ENCODE assay signal across 9 cellular contexts in the genomic region with DNA sequence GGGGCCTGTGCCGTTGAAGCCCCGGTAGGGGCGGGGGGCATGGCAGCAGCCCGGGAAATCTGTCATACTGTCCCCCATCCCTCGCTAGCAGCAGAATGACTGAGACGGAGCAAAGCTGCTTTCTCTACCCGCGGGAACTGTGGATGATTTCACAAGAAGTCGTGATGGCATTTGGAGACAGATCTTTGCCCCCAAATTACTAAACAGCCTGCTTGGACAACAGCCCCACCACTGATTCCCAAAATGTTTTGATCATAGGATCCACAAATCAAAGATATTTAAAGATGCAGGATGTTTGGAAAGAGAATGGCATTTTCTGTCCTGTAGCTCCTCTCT.
A peak's percentile ranks its signal among the peaks of the same experiment; 100 is the strongest.
DNase-seq lines count a peak whose midpoint lies in the region; ATAC-seq, FAIRE-seq and TF ChIP-seq lines count a peak whose summit lies in the region.
"Had no signal": no experiment of that assay in that cellular context is flagged by ENCODE, and none has a peak within 500 bp of the region (broad histone marks: within the 10 kb centered on the region; RNA-seq: fewer than 3 reads in every experiment).

No MANE protein-coding gene starts in this region.

- H3K4me3 ChIP-seq in RWPE2 (ENCODE audit: severe bottlenecking) (peak overlapping the region; percentile 49), ectodermal cell (ENCODE audit: insufficient read depth, low read depth, low read length) (peak overlapping the region; percentile 51), subcutaneous abdominal adipose tissue (ENCODE audit: low read depth in 1 of 5, low read length in 5 of 5) (peak overlapping the region; percentile 78 to 95 (median 82))

- 4 to 5% methylated on average over 9 of the region's 9 CpGs for WGBS in ectodermal cell, 2 experiments

- H3K4me1 ChIP-seq in RWPE2 (ENCODE audit: insufficient read depth, poor library complexity, severe bottlenecking) (peaks cover 20% of the 10 kb centered on the region), ectodermal cell (ENCODE audit: control insufficient read depth, insufficient read depth, low read length) (peaks cover 7% of the 10 kb centered on the region), subcutaneous abdominal adipose tissue (ENCODE audit: control insufficient read depth in 5 of 5, insufficient read depth in 5 of 5, low read length in 5 of 5) (peaks cover 4 to 46% (median 26%) of the 10 kb centered on the region in 5 donors)

- ATAC-seq in RWPE2 (ENCODE audit: low read depth) = no peak; the same call in 2 of the 3 replicates
- ATAC-seq in GM19463 (IDR thresholded peaks at IDR 0.05; ENCODE audit: unreplicated experiment) = no peak

- peak; percentile 38 for TF ChIP-seq CTCF in RWPE2 (IDR thresholded peaks at IDR 0.05; ENCODE audit: poor library complexity, severe bottlenecking)

- no peaks in the 10 kb centered on the region for H3K27me3 ChIP-seq in RWPE2 (ENCODE audit: insufficient read depth, poor library complexity, severe bottlenecking)
- peaks cover 32% of the 10 kb centered on the region for H3K27me3 ChIP-seq in ectodermal cell (ENCODE audit: control insufficient read depth, insufficient read depth, low read length, poor library complexity, severe bottlenecking)
- H3K27me3 ChIP-seq in subcutaneous abdominal adipose tissue (ENCODE audit: control insufficient read depth in 5 of 5, insufficient read depth in 4 of 5, low read length in 5 of 5) = no peaks in the 10 kb centered on the region

- H3K27ac ChIP-seq in RWPE2 (ENCODE audit: poor library complexity, severe bottlenecking) (peak overlapping the region; percentile 76), ectodermal cell (ENCODE audit: insufficient read depth, low read depth, low read length, poor library complexity, severe bottlenecking) (no peak overlapping the region), subcutaneous abdominal adipose tissue (ENCODE audit: low read depth, low read length) (peak overlapping the region; percentile 95)

- peaks cover 7% of the 10 kb centered on the region for H3K9me3 ChIP-seq in RWPE2 (ENCODE audit: severe bottlenecking)
- no peaks in the 10 kb centered on the region for H3K9me3 ChIP-seq in ectodermal cell (ENCODE audit: control insufficient read depth, low read length)
- peaks cover 3 to 18% (median 14%) of the 10 kb centered on the region in 5 donors for H3K9me3 ChIP-seq in subcutaneous abdominal adipose tissue (ENCODE audit: control insufficient read depth in 5 of 5, low read length in 5 of 5)

- FAIRE-seq in HTR-8/SVneo (lab: Jason Lieb, UNC) = no peak

- peak overlapping the region in 4 of 5 donors; percentile 78 to 94 (median 90) for H3K9ac ChIP-seq in subcutaneous abdominal adipose tissue (ENCODE audit: low read length in 5 of 5)

- peaks cover 11% of the 10 kb centered on the region for H3K36me3 ChIP-seq in RWPE2 (ENCODE audit: low read depth)
- H3K36me3 ChIP-seq in ectodermal cell (ENCODE audit: control insufficient read depth, insufficient read depth, low read length) = no peaks in the 10 kb centered on the region
- peaks cover 0 to 9% (median 6%) of the 10 kb centered on the region in 5 donors for H3K36me3 ChIP-seq in subcutaneous abdominal adipose tissue (ENCODE audit: control insufficient read depth in 5 of 5, insufficient read depth in 5 of 5, low read length in 5 of 5)

- DNase-seq in RWPE2 (ENCODE audit: low spot score) (no peak), medulla oblongata (ENCODE audit: extremely low spot score) (peak; percentile 16), AG08396 (ENCODE audit: low spot score) (no peak), HTR-8/SVneo (ENCODE audit: insufficient read length, low spot score) (no peak), dermis blood vessel endothelial cell (no peak)
- DNase-seq: immature natural killer cell had no signal
